ENCODE assay signal across 1 cellular context in genomic region chr6:16766043-16766521, GRCh38.
A peak's percentile ranks its signal among the peaks of the same experiment; 100 is the strongest.
TF ChIP-seq lines count a peak whose summit lies in the region.

No MANE protein-coding gene starts in this region.

TF ChIP-seq in HEK293, 187 proteins besides CTCF, POLR2A, EP300 and RAD21 (continued from another document):
- TF ChIP-seq KLF17 (tag by site-specific recombination; IDR thresholded peaks at IDR 0.05) (peak; percentile 72), ZBTB7A (tag by site-specific recombination; IDR thresholded peaks at IDR 0.05; ENCODE audit: low read depth) (no peak), ZNF239 (tag by site-specific recombination; IDR thresholded peaks at IDR 0.05) (no peak), ZBTB11 (tag by site-specific recombination; conservative IDR thresholded peaks at IDR 0.05; ENCODE audit: low read depth) (no peak), ZNF404 (tag by site-specific recombination; IDR thresholded peaks at IDR 0.05) (no peak), ZSCAN16 (tag by site-specific recombination; IDR thresholded peaks at IDR 0.05) (no peak), GLI4 (tag by site-specific recombination; IDR thresholded peaks at IDR 0.05) (no peak), ZNF501 (tag by site-specific recombination; IDR thresholded peaks at IDR 0.05) (no peak), ZNF785 (tag by site-specific recombination; IDR thresholded peaks at IDR 0.05) (no peak), ZNF2 (tag by site-specific recombination; IDR thresholded peaks at IDR 0.05) (0 out of 2 replicates have a peak, but pooled peaks have one; percentile 13), ZNF513 (tag by site-specific recombination; IDR thresholded peaks at IDR 0.05) (no peak), ZNF544 (tag by site-specific recombination; IDR thresholded peaks at IDR 0.05) (no peak), ZNF24 (tag by site-specific recombination; IDR thresholded peaks at IDR 0.05) (no peak), ZNF350 (tag by site-specific recombination; IDR thresholded peaks at IDR 0.05) (no peak), PRDM10 (tag by site-specific recombination; IDR thresholded peaks at IDR 0.05) (no peak), YY1 (tag by site-specific recombination; IDR thresholded peaks at IDR 0.05) (no peak), ZNF354C (tag by site-specific recombination; IDR thresholded peaks at IDR 0.05; ENCODE audit: borderline replicate concordance, low read depth) (no peak), ZBTB26 (tag by site-specific recombination; optimal IDR thresholded peaks at IDR 0.05) (no peak), PRDM1 (tag by site-specific recombination; IDR thresholded peaks at IDR 0.05) (peak; percentile 71), PRDM6 (tag by site-specific recombination; IDR thresholded peaks at IDR 0.05) (peak; percentile 96), ZNF610 (tag by site-specific recombination; IDR thresholded peaks at IDR 0.05; ENCODE audit: borderline replicate concordance) (no peak), ZNF140 (tag by site-specific recombination; IDR thresholded peaks at IDR 0.05) (no peak), SALL2 (tag by site-specific recombination; IDR thresholded peaks at IDR 0.05; ENCODE audit: borderline replicate concordance) (no peak), ZNF138 (tag by site-specific recombination; IDR thresholded peaks at IDR 0.05; ENCODE audit: borderline replicate concordance) (no peak), ZNF837 (tag by site-specific recombination; IDR thresholded peaks at IDR 0.05) (no peak), ZNF302 (tag by site-specific recombination; IDR thresholded peaks at IDR 0.05; ENCODE audit: low read depth) (no peak), MZF1 (tag by site-specific recombination; IDR thresholded peaks at IDR 0.05; ENCODE audit: borderline replicate concordance) (no peak), KLF10 (tag by site-specific recombination; IDR thresholded peaks at IDR 0.05) (peak; percentile 69; the same call in 1 of the 2 replicates), ZNF521 (tag by site-specific recombination; IDR thresholded peaks at IDR 0.05) (no peak), KLF8 (tag by site-specific recombination; IDR thresholded peaks at IDR 0.05) (no peak), ZNF473 (tag by site-specific recombination; IDR thresholded peaks at IDR 0.05) (no peak), ZNF324 (tag by site-specific recombination; IDR thresholded peaks at IDR 0.05) (no peak), ZNF692 (tag by site-specific recombination; IDR thresholded peaks at IDR 0.05) (no peak), ZNF416 (tag by site-specific recombination; IDR thresholded peaks at IDR 0.05) (no peak), ZNF157 (tag by site-specific recombination; IDR thresholded peaks at IDR 0.05) (no peak), AEBP2 (tag by site-specific recombination; IDR thresholded peaks at IDR 0.05; ENCODE audit: borderline replicate concordance) (no peak), RBAK (tag by site-specific recombination; IDR thresholded peaks at IDR 0.05) (no peak), ZNF394 (tag by site-specific recombination; IDR thresholded peaks at IDR 0.05; ENCODE audit: borderline replicate concordance) (no peak), ZNF362 (tag by site-specific recombination; IDR thresholded peaks at IDR 0.05) (no peak), GLIS1 (tag by site-specific recombination; IDR thresholded peaks at IDR 0.05) (no peak), ZNF654 (tag by site-specific recombination; IDR thresholded peaks at IDR 0.05; ENCODE audit: low read depth) (no peak), ZNF335 (tag by site-specific recombination; conservative IDR thresholded peaks at IDR 0.05) (no peak)
